Comparison of ENCODE assay signal across 8 cellular contexts in genomic region chr22:36486619-36487384, GRCh38. TPM values are rescaled to one million over a fixed set of nuclear protein-coding genes. Genes with fewer than 3 reads are reported as not detected.
DNase-seq lines count a peak whose midpoint lies in the region; ATAC-seq and TF ChIP-seq lines count a peak whose summit lies in the region.

No MANE protein-coding gene starts in this region.

- H4K20me1 ChIP-seq in neural cell (ENCODE audit: insufficient read depth) = no peaks in the 10 kb centered on the region

- H3K9ac ChIP-seq in neural cell (ENCODE audit: low read length) = no peak overlapping the region

- no peak overlapping the region for H3K4me3 ChIP-seq in heart left ventricle
- no peak overlapping the region for H3K4me3 ChIP-seq in cardiac fibroblast (replicated peaks in 1 of 2; ENCODE audit: low read depth in 2 of 2, low read length in 2 of 2)
- no peak overlapping the region for H3K4me3 ChIP-seq in neural cell (ENCODE audit: low read length)

- peak in 3 of 5 donors; percentile 46 to 54 (median 53) for DNase-seq in heart left ventricle
- DNase-seq in left cardiac atrium = no peak
- DNase-seq in UCSD-AML1 (lab: John Stamatoyannopoulos, UW; ENCODE audit: unreplicated experiment) = peak; percentile 48
- DNase-seq in cardiac fibroblast (ENCODE audit: low read depth in 2 of 2) = peak; percentile 60 to 81
- no peak for DNase-seq in anterior cingulate cortex (lab: John Stamatoyannopoulos, UW)

- H3K27ac ChIP-seq in heart left ventricle = no peak overlapping the region
- H3K27ac ChIP-seq in neural cell (ENCODE audit: low read length) = no peak overlapping the region

- no peak overlapping the region for H3K4me2 ChIP-seq in neural cell (ENCODE audit: low read length)

- H2AFZ ChIP-seq in neural cell (ENCODE audit: low read depth, low read length) = no peak overlapping the region

- no peak for ATAC-seq in heart left ventricle
- no peak for ATAC-seq in left cardiac atrium
- ATAC-seq in HG02642 (IDR thresholded peaks at IDR 0.05; ENCODE audit: poor library complexity, unreplicated experiment) = no peak
- ATAC-seq in GM21619 (IDR thresholded peaks at IDR 0.05; ENCODE audit: unreplicated experiment) = no peak

- TF ChIP-seq CTCF in heart left ventricle (IDR thresholded peaks at IDR 0.05) (peak; percentile 52 to 78 (median 64)), cardiac fibroblast (IDR thresholded peaks at IDR 0.05; ENCODE audit: low read depth, low read length) (peak; percentile 85), neural cell (IDR thresholded peaks at IDR 0.05; ENCODE audit: poor library complexity, severe bottlenecking) (peak; percentile 66)

- no peaks in the 10 kb centered on the region for H3K27me3 ChIP-seq in heart left ventricle
- no peaks in the 10 kb centered on the region for H3K27me3 ChIP-seq in neural cell (ENCODE audit: insufficient read depth, low read depth, low read length)

- H3K4me1 ChIP-seq in heart left ventricle = peaks cover 0 to 10% (median 6%) of the 10 kb centered on the region in 12 donors

- H3K9me3 ChIP-seq in heart left ventricle = no peaks in the 10 kb centered on the region
- no peaks in the 10 kb centered on the region for H3K9me3 ChIP-seq in neural cell (ENCODE audit: low read length)

- H3K36me3 ChIP-seq in heart left ventricle (peaks cover 0 to 23% (median 0%) of the 10 kb centered on the region in 9 donors), neural cell (ENCODE audit: insufficient read depth, low read length) (no peaks in the 10 kb centered on the region)

- intact Hi-C loops in heart left ventricle (cut with DNase I) (loop anchor here in 6 of 10 donors (2.0 to 10.0 kb wide), 4 partner anchors 292 to 342 kb away; no protein-coding TSS in a partner anchor), left cardiac atrium (cut with DNase I) (loop anchor here in 1 of 2 donors (10.0 kb wide), 2 partner anchors 292 to 342 kb away; no protein-coding TSS in a partner anchor)

- H3K9me2 ChIP-seq in neural cell (ENCODE audit: insufficient read depth, low read length) = no peaks in the 10 kb centered on the region

- no peak for TF ChIP-seq EP300 in neural cell (conservative IDR thresholded peaks at IDR 0.05; ENCODE audit: poor library complexity, severe bottlenecking)

- TF ChIP-seq RAD21 in neural cell (conservative IDR thresholded peaks at IDR 0.05) = peak; percentile 69

- 85 to 90% (median 88%) methylated on average over 13 of the region's 13 CpGs for WGBS in heart left ventricle, 4 donors

- no peaks in the 10 kb centered on the region for H3K79me2 ChIP-seq in neural cell (replicated peaks; ENCODE audit: insufficient read depth, low read length)

- TF ChIP-seq POLR2A in heart left ventricle (IDR thresholded peaks at IDR 0.05) = no peak

- no peaks in the 10 kb centered on the region for H3F3A ChIP-seq in neural cell (ENCODE audit: insufficient read depth, low read length, poor library complexity, severe bottlenecking)

TF ChIP-seq in neural cell, 6 proteins besides CTCF, POLR2A, EP300 and RAD21:
- TF ChIP-seq REST (IDR thresholded peaks at IDR 0.05; ENCODE audit: borderline replicate concordance) (no peak), SMC3 (conservative IDR thresholded peaks at IDR 0.05; ENCODE audit: poor library complexity) (peak; percentile 50)
TF ChIP-seq in neural cell: peak in this region for 1.

RNA-seq across cellular contexts. Expression of gene TXN2, which starts 5.4 kb away (rescaled TPM):
- total RNA-seq in heart left ventricle (100 to 1,000 TPM in 6 of 9 donors, 10 to 100 TPM in 3; 87.9 to 128 (median 113) TPM), left cardiac atrium (10 to 100 TPM; 91.5 to 96.8 TPM)
- polyA plus RNA-seq in heart left ventricle (100 to 1,000 TPM in 1 of 2 donors, 10 to 100 TPM in 1; 99.9 to 160 TPM), neural cell (26.2 and 44.3 TPM in 2 replicates)
- 14.6 and 16.2 TPM in 2 replicates for polyA minus RNA-seq in neural cell

RNA-seq across cellular contexts. Expression of gene FOXRED2, which starts 20.0 kb away (rescaled TPM):
- 10 to 100 TPM in 3 of 9 donors, 1 to 10 TPM in 6; 5.6 to 12.1 (median 8.3) TPM for total RNA-seq in heart left ventricle
- polyA plus RNA-seq in heart left ventricle = 1 to 10 TPM; 3.5 to 4.7 TPM
- 1 to 10 TPM; 5.1 to 8.5 TPM for total RNA-seq in left cardiac atrium
- 7.9 and 9.6 TPM in 2 replicates for polyA plus RNA-seq in neural cell
- polyA minus RNA-seq in neural cell = 16.8 and 18.0 TPM in 2 replicates

RNA-seq across cellular contexts. Expression of gene EIF3D, which starts 42.2 kb away (rescaled TPM):
- total RNA-seq in heart left ventricle (100 to 1,000 TPM in 3 of 9 donors, 10 to 100 TPM in 6; 73.6 to 206 (median 89.4) TPM), left cardiac atrium (10 to 100 TPM; 74.8 to 96.3 TPM)
- polyA plus RNA-seq in heart left ventricle (100 to 1,000 TPM in 1 of 2 donors, 10 to 100 TPM in 1; 75.7 to 192 TPM), neural cell (114 and 133 TPM in 2 replicates)
- polyA minus RNA-seq in neural cell = 142 and 147 TPM in 2 replicates

Comparison
In these comparisons a context has a peak if more than half of its experiments do, and no peak if none do; other contexts are left out.
1. DNase-seq: peak in heart left ventricle (3 of 5), UCSD-AML1 (single experiment) and cardiac fibroblast (2 of 2); none in left cardiac atrium (single experiment) and anterior cingulate cortex (0 of 58).
2. Peak in every context shown above with its lines, with median percentiles within 50 percentile points of each other: CTCF ChIP-seq.